ENCODE assay signal across 8 cellular contexts in the genomic region with DNA sequence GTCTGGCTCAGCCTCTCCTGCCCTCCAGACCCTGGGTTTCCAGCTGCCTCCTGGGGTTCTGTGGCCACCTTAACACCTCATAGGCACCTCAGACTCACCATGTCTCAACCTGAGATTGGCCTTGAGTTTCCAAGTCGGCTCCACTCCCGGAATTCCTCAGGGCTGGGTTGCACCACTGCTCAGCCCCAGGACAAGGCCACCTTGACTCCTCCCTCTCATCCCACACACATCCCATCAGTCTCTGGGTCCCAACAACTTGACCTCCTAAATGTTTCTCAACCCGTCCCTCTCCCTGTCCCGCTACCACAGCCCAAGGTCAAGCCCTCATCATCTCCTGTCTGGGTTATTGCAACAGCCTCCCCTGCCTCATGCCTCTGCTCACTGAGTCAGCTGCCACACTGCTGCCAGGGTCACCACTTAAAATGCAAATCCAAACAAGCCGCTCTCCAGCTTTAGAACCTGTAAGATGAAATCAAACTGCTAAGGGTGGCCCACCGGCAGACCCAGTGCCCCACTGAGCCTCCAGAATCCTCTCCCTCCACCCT.
DNase-seq lines count a peak whose midpoint lies in the region; ATAC-seq and TF ChIP-seq lines count a peak whose summit lies in the region.

No MANE protein-coding gene starts in this region.

- H3K27me3 ChIP-seq in mammary epithelial cell (ENCODE audit: insufficient read depth, low read length) = no peaks in the 10 kb centered on the region

- H3K27me3 Mint-ChIP-seq in nephron progenitor cell (ENCODE audit: low read depth, poor library complexity) = peaks cover 33% of the 10 kb centered on the region

- no peaks in the 10 kb centered on the region for H4K20me1 ChIP-seq in mammary epithelial cell (ENCODE audit: insufficient read depth, low read length)

- peaks cover 66% of the 10 kb centered on the region for H3K4me1 Mint-ChIP-seq in nephron progenitor cell

- H3K9ac ChIP-seq in mammary epithelial cell (ENCODE audit: insufficient read depth, low read length) = no peak overlapping the region

- H3K4me2 ChIP-seq in mammary epithelial cell (ENCODE audit: insufficient read depth, low read depth, low read length) = peak overlapping the region; percentile 16

- H2AFZ ChIP-seq in mammary epithelial cell (ENCODE audit: low read depth, low read length) = peak overlapping the region; percentile 46

- H3K4me1 ChIP-seq in mammary epithelial cell (ENCODE audit: insufficient read depth, low read length) = peaks cover 36% of the 10 kb centered on the region

- H3K36me3 ChIP-seq in mammary epithelial cell (ENCODE audit: insufficient read depth, low read length) = no peaks in the 10 kb centered on the region

- no peak for ATAC-seq in HG03108 (IDR thresholded peaks at IDR 0.05; ENCODE audit: unreplicated experiment)
- ATAC-seq in GM21515 (IDR thresholded peaks at IDR 0.05; ENCODE audit: unreplicated experiment) = no peak

- 4% methylated on average over 5 of the region's 6 CpGs for WGBS in mammary epithelial cell (ENCODE audit: low coverage, missing lambda C conversion rate)

- no TSS peak for BruUV-seq in mammary epithelial cell (replicated peaks; lab: Mats Ljungman, UMichigan)

- DNase-seq in AML-193 (lab: John Stamatoyannopoulos, UW) (peak; percentile 81 to 88), LHCN-M2 (ENCODE audit: low read depth) (peak; percentile 86), mammary epithelial cell (peak; percentile 87), nephron progenitor cell (no peak), DMS 273 (lab: John Stamatoyannopoulos, UW; ENCODE audit: unreplicated experiment) (no peak)
- no peak for DNase-seq in activated CD4-positive, CD25-positive, alpha-beta regulatory T cell (lab: John Stamatoyannopoulos, UW)

- peak overlapping the region; percentile 51 for H3K27ac ChIP-seq in mammary epithelial cell (ENCODE audit: insufficient read depth, low read depth, low read length)

- H3K27ac Mint-ChIP-seq in nephron progenitor cell = peak overlapping the region; percentile 73

- no peak overlapping the region for H3K4me3 ChIP-seq in mammary epithelial cell (replicated peaks in 1 of 3; ENCODE audit: insufficient read depth in 1 of 3, low read depth in 2 of 3, low read length in 3 of 3)

- no peaks in the 10 kb centered on the region for H3K9me3 ChIP-seq in mammary epithelial cell (replicated peaks; ENCODE audit: insufficient read depth, low read length)

- H3K36me3 Mint-ChIP-seq in nephron progenitor cell (ENCODE audit: low read depth) = no peaks in the 10 kb centered on the region

- TF ChIP-seq CTCF in mammary epithelial cell (conservative IDR thresholded peaks at IDR 0.05 in 1 of 2, IDR thresholded peaks at IDR 0.05 in 1 of 2; ENCODE audit: extremely low read depth in 1 of 2, insufficient read depth in 1 of 2, low read depth in 1 of 2, low read length in 2 of 2) (no peak), nephron progenitor cell (IDR thresholded peaks at IDR 0.05) (no peak)

- CTCF ChIA-PET in mammary epithelial cell (lab: Charles Lee; ENCODE audit: low non-redundant PET) = no interaction called here

- in situ Hi-C loops in mammary epithelial cell (cut with MboI; ENCODE audit: low sequenced_read_pairs in 2 of 2) = no loop called here

- no peak overlapping the region for H3K4me3 Mint-ChIP-seq in nephron progenitor cell

- intact Hi-C loops in mammary epithelial cell (cut with micrococcal nuclease) = no loop called here

- H3K79me2 ChIP-seq in mammary epithelial cell (ENCODE audit: insufficient read depth, low read length) = no peaks in the 10 kb centered on the region

- H3K9me3 Mint-ChIP-seq in nephron progenitor cell = no peaks in the 10 kb centered on the region

- dilution Hi-C loops in mammary epithelial cell (cut with HindIII; ENCODE audit: low sequenced_read_pairs) = no loop called here

Comparison
In these comparisons a context has a peak if more than half of its experiments do, and no peak if none do; other contexts are left out.
1. DNase-seq: peak in AML-193 (2 of 2), LHCN-M2 (single experiment) and mammary epithelial cell (single experiment); none in nephron progenitor cell (single experiment), activated CD4-positive, CD25-positive, alpha-beta regulatory T cell (0 of 4) and DMS 273 (single experiment).